ENCODE assay signal across 8 cellular contexts in genomic region chr20:49187330-49188100, GRCh38. TPM values are rescaled to one million over a fixed set of nuclear protein-coding genes. Genes with fewer than 3 reads are reported as not detected.
DNase-seq lines count a peak whose midpoint lies in the region; ATAC-seq and TF ChIP-seq lines count a peak whose summit lies in the region.

No MANE protein-coding gene starts in this region.

- TF ChIP-seq CTCF in MCF 10A (IDR thresholded peaks at IDR 0.05; ENCODE audit: unreplicated experiment) (no peak), left lung (IDR thresholded peaks at IDR 0.05) (no peak)

- H3K27ac ChIP-seq in SJCRH30: peak overlapping the region; percentile 44; the same call in 1 of the 2 replicates
- H3K27ac ChIP-seq in left lung: peak overlapping the region; percentile 86 to 90

- peak overlapping the region; percentile 86 for H3K4me3 ChIP-seq in SJCRH30
- peak overlapping the region; percentile 75 for H3K4me3 ChIP-seq in left lung

- ATAC-seq in HG03039 (IDR thresholded peaks at IDR 0.05; ENCODE audit: unreplicated experiment) (peak; percentile 40), left lung (peak; percentile 25), HG03565 (IDR thresholded peaks at IDR 0.05; ENCODE audit: unreplicated experiment) (no peak)

- H3K36me3 ChIP-seq in SJCRH30 (no peaks in the 10 kb centered on the region; the same call in 1 of the 2 replicates), left lung (peaks cover 0 to 4% of the 10 kb centered on the region in 2 donors)

- DNase-seq in DMS53 (lab: John Stamatoyannopoulos, UW) (peak; percentile 75), DMS53 treated with DMSO at 0.1 percent for 48 hours (lab: John Stamatoyannopoulos, UW; ENCODE audit: unreplicated experiment) (no peak), SJCRH30 (peak in 1 of 2 experiments; percentile 45), MCF 10A (ENCODE audit: unreplicated experiment) (no peak), left lung (peak in 1 of 2 donors; percentile 35)
- peak in 2 of 3 donors; percentile 20 to 33 for DNase-seq in stimulated activated CD4-positive, alpha-beta T cell treated with anti-CD3 and anti-CD28 coated beads, TNF-alpha, amount 100 ng/mL, for 48 hours (ENCODE audit: low read depth in 3 of 3)

- POLR2A ChIA-PET in MCF 10A (lab: Yijun Ruan, JAX): interaction anchor here (0.6 to 7.5 kb wide), 28 partner anchors 8 to 749 kb away, joined by 3 to 150 read pairs (median 4); partner anchors contain the start of genes ARFGEF2, DDX27, SPATA2 and ZNFX1

- H3K27me3 Mint-ChIP-seq in MCF 10A (ENCODE audit: insufficient read depth, unreplicated experiment): no peaks in the 10 kb centered on the region

- peaks cover 5% of the 10 kb centered on the region; the same call in 1 of the 2 replicates for H3K4me1 ChIP-seq in SJCRH30
- peaks cover 18 to 47% of the 10 kb centered on the region in 2 donors for H3K4me1 ChIP-seq in left lung

- peaks cover 12% of the 10 kb centered on the region for H3K36me3 Mint-ChIP-seq in MCF 10A (ENCODE audit: insufficient read depth, unreplicated experiment)

- H3K4me1 Mint-ChIP-seq in MCF 10A (ENCODE audit: insufficient read depth, unreplicated experiment): peaks cover 6% of the 10 kb centered on the region

- peak overlapping the region; percentile 75 for H3K27ac Mint-ChIP-seq in MCF 10A (ENCODE audit: low read depth, unreplicated experiment)

- CTCF ChIA-PET in MCF 10A (lab: Yijun Ruan, JAX): interaction anchor here (0.5 to 1.0 kb wide), 9 partner anchors 23 to 708 kb away, joined by 3 to 6 read pairs (median 3); partner anchors contain the start of gene DDX27

- intact Hi-C loops in MCF 10A (cut with micrococcal nuclease) (loop anchor here (1.0 kb wide), 1 partner anchor 32 kb away; the partner anchor contains the start of gene DDX27), left lung (cut with DNase I) (no loop called here)

- no peaks in the 10 kb centered on the region for H3K9me3 ChIP-seq in SJCRH30 (replicated peaks)
- H3K9me3 ChIP-seq in left lung: no peaks in the 10 kb centered on the region

- H3K4me3 Mint-ChIP-seq in MCF 10A (ENCODE audit: unreplicated experiment): peak overlapping the region; percentile 83

- BruUV-seq in MCF 10A (replicated peaks; lab: Mats Ljungman, UMichigan): no TSS peak

- H3K9me3 Mint-ChIP-seq in MCF 10A (ENCODE audit: unreplicated experiment): no peaks in the 10 kb centered on the region

- H3K27me3 ChIP-seq in SJCRH30 (no peaks in the 10 kb centered on the region), left lung (no peaks in the 10 kb centered on the region)

RNA-seq across cellular contexts. Expression of gene STAU1, which starts 0.6 kb away (rescaled TPM):
- total RNA-seq in SJCRH30 (2014; rRNA removed; shearing (Covaris generic)): 133 and 135 TPM in 2 replicates
- total RNA-seq in MCF 10A (2022) (109 and 110 TPM in 2 replicates), left lung (10 to 100 TPM; 68.6 to 83.0 TPM)

RNA-seq across cellular contexts. Expression of gene DDX27, which starts 31.7 kb away (rescaled TPM):
- 103 and 114 TPM in 2 replicates for total RNA-seq in SJCRH30 (2014; rRNA removed; shearing (Covaris generic))
- total RNA-seq in MCF 10A (2022) (45.7 and 56.4 TPM in 2 replicates), left lung (10 to 100 TPM; 21.8 to 22.2 TPM)

Comparison
In these comparisons a context has a peak if more than half of its experiments do, and no peak if none do; other contexts are left out.
1. DNase-seq: peak in DMS53 (single experiment) and stimulated activated CD4-positive, alpha-beta T cell treated with anti-CD3 and anti-CD28 coated beads, TNF-alpha, amount 100 ng/mL, for 48 hours (2 of 3); none in DMS53 treated with DMSO at 0.1 percent for 48 hours (single experiment) and MCF 10A (single experiment).